ENCODE assay signal across 15 cellular contexts in the genomic region with DNA sequence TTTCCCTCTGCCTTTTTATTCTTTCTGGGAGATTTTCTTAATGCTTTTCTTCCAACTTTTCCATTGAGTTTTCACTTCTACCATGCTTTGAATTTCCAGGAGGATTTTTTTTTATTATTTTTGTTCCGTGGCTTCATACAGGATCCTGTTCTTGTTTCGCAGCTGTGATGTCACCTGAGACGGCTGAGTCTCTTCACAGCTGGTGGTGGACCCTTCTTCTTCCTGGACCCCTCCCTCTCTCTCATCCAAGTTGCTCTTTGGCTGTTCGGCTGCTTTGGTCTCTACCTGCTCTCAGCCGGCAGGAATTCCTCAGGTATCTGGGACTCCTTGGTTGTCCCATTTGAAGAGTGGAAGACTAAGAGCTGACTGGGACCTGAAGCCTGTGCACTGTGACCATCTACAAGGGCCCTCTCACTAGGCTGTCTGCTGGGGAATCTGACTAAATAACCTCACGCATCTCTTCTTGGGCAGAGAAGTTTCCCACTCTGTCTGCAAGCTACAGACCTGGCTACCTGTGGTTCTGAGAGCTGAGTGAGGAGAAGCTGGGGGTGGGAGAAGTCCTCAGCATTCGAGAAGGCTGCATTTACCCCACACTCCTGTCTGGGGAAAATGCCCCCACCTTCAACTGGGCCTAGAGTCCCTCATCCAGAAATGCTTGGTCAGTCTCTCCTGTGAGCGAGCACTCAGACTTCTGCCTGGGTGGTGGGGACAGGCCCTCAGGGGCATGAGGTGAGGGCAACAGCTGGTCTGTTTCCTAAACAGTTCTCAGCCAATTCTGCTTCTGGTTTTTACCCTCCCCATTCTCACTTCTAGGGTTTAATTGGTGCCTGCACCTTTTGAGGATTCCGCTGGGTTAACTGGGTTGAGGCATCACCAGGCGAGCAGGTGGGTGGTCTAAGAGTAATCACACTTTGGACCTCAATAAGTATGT.
DNase-seq lines count a peak whose midpoint lies in the region; ATAC-seq and TF ChIP-seq lines count a peak whose summit lies in the region.
"Had no signal": no experiment of that assay in that cellular context is flagged by ENCODE, and none has a peak within 500 bp of the region (broad histone marks: within the 10 kb centered on the region; RNA-seq: fewer than 3 reads in every experiment).

No MANE protein-coding gene starts in this region.

- peaks cover 31% of the 10 kb centered on the region for H3K4me1 ChIP-seq in BLaER1
- no peaks in the 10 kb centered on the region for H3K4me1 ChIP-seq in CD8-positive, alpha-beta T cell (ENCODE audit: insufficient read depth, low read length)
- H3K4me1 ChIP-seq in foreskin keratinocyte, result peaks cover 23% of the 10 kb centered on the region

- H3K4me2 ChIP-seq in BLaER1, result peak overlapping the region; percentile 55

- intact Hi-C loops in CD8-positive, alpha-beta T cell (cut with DNase I, micrococcal nuclease), result no loop called here

- H3K27ac ChIP-seq in BLaER1 (no peak overlapping the region), foreskin keratinocyte (no peak overlapping the region)
- no peak overlapping the region for H3K27ac ChIP-seq in CD8-positive, alpha-beta T cell (ENCODE audit: low read depth, low read length)

- no peaks in the 10 kb centered on the region for H4K20me1 ChIP-seq in BLaER1

- no peak for DNase-seq in CD8-positive, alpha-beta T cell
- DNase-seq in memory B cell (ENCODE audit: low spot score in 2 of 2), result no peak
- no peak for DNase-seq in foreskin keratinocyte
- DNase-seq in activated CD8-positive, alpha-beta memory T cell treated with anti-CD3 and anti-CD28 coated beads, Interleukin-2, amount 50 U/mL, for 48 hours, result no peak
- DNase-seq in stimulated activated CD4-positive, alpha-beta T cell treated with anti-CD3 and anti-CD28 coated beads, Interleukin-12 subunit alpha, Interleukin-12 subunit beta, amount 100 ng/mL, for 4 hours, result no peak
- DNase-seq: activated CD4-positive, alpha-beta T cell treated with anti-CD3 and anti-CD28 coated beads for 36 hours; caudate nucleus; effector CD8-positive, alpha-beta T cell; glutamatergic neuron; NCI-H2107; NCI-H526 treated with DMSO at 0.1 percent for 48 hours; OCI-M1 had no signal

- peak overlapping the region; percentile 13 for H3K27ac Mint-ChIP-seq in CD8-positive, alpha-beta T cell
- H3K27ac Mint-ChIP-seq in activated T-helper 17 cell treated with anti-CD3 and anti-CD28 coated beads, Interleukin-2, amount 50 U/mL, for 72 hours, result peak overlapping the region; percentile 71
- peak overlapping the region; percentile 64 for H3K27ac Mint-ChIP-seq in memory B cell
- H3K27ac Mint-ChIP-seq: activated CD4-positive, alpha-beta T cell treated with anti-CD3 and anti-CD28 coated beads for 36 hours had no signal

- peaks cover 59% of the 10 kb centered on the region for H3K36me3 ChIP-seq in BLaER1
- H3K36me3 ChIP-seq in CD8-positive, alpha-beta T cell (ENCODE audit: insufficient read depth, low read length), result peaks cover 63% of the 10 kb centered on the region

- H3K4me3 ChIP-seq in BLaER1, result no peak overlapping the region
- no peak overlapping the region for H3K4me3 ChIP-seq in CD8-positive, alpha-beta T cell (ENCODE audit: low read depth, low read length)
- H3K4me3 ChIP-seq: lung had no signal

- H3K9ac ChIP-seq in BLaER1, result no peak overlapping the region

- H3K4me3 Mint-ChIP-seq in CD8-positive, alpha-beta T cell, result no peak overlapping the region
- no peak overlapping the region for H3K4me3 Mint-ChIP-seq in activated T-helper 17 cell treated with anti-CD3 and anti-CD28 coated beads, Interleukin-2, amount 50 U/mL, for 72 hours
- H3K4me3 Mint-ChIP-seq in memory B cell, result no peak overlapping the region
- H3K4me3 Mint-ChIP-seq: activated CD4-positive, alpha-beta T cell treated with anti-CD3 and anti-CD28 coated beads for 36 hours had no signal

- H3K9me3 ChIP-seq in BLaER1, result peaks cover 17% of the 10 kb centered on the region
- no peaks in the 10 kb centered on the region for H3K9me3 ChIP-seq in CD8-positive, alpha-beta T cell (ENCODE audit: low read length)

- TF ChIP-seq CTCF in CD8-positive, alpha-beta T cell (IDR thresholded peaks at IDR 0.05), result no peak
- TF ChIP-seq CTCF in foreskin keratinocyte (conservative IDR thresholded peaks at IDR 0.05), result no peak

- POLR2A ChIA-PET in CD8-positive, alpha-beta T cell (lab: Charles Lee), result interaction anchor here (0.6 kb wide), 1 partner anchor 968 kb away, joined by 7 read pairs; no protein-coding TSS in a partner anchor

- H3K27me3 ChIP-seq in BLaER1 (no peaks in the 10 kb centered on the region), foreskin keratinocyte (no peaks in the 10 kb centered on the region)
- no peaks in the 10 kb centered on the region for H3K27me3 ChIP-seq in CD8-positive, alpha-beta T cell (ENCODE audit: insufficient read depth, low read length)

- H3K9me3 Mint-ChIP-seq in CD8-positive, alpha-beta T cell, result no peaks in the 10 kb centered on the region
- no peaks in the 10 kb centered on the region for H3K9me3 Mint-ChIP-seq in activated T-helper 17 cell treated with anti-CD3 and anti-CD28 coated beads, Interleukin-2, amount 50 U/mL, for 72 hours
- no peaks in the 10 kb centered on the region for H3K9me3 Mint-ChIP-seq in memory B cell

- H3K36me3 Mint-ChIP-seq in CD8-positive, alpha-beta T cell, result peaks cover 89% of the 10 kb centered on the region
- peaks cover 100% of the 10 kb centered on the region for H3K36me3 Mint-ChIP-seq in activated T-helper 17 cell treated with anti-CD3 and anti-CD28 coated beads, Interleukin-2, amount 50 U/mL, for 72 hours (ENCODE audit: low read depth)
- H3K36me3 Mint-ChIP-seq in memory B cell, result peaks cover 32% of the 10 kb centered on the region

- H3K27me3 Mint-ChIP-seq in CD8-positive, alpha-beta T cell (ENCODE audit: low read depth), result no peaks in the 10 kb centered on the region
- no peaks in the 10 kb centered on the region for H3K27me3 Mint-ChIP-seq in activated T-helper 17 cell treated with anti-CD3 and anti-CD28 coated beads, Interleukin-2, amount 50 U/mL, for 72 hours
- H3K27me3 Mint-ChIP-seq in memory B cell, result no peaks in the 10 kb centered on the region
- H3K27me3 Mint-ChIP-seq: activated CD4-positive, alpha-beta T cell treated with anti-CD3 and anti-CD28 coated beads for 36 hours had no signal

- CTCF ChIA-PET in CD8-positive, alpha-beta T cell (lab: Charles Lee), result interaction anchor here (0.6 to 1.3 kb wide), 2 partner anchors 182 to 1334 kb away, joined by 3 read pairs; no protein-coding TSS in a partner anchor

- no peak for ATAC-seq in CD8-positive, alpha-beta T cell
- ATAC-seq in activated T-helper 17 cell treated with anti-CD3 and anti-CD28 coated beads, Interleukin-2, amount 50 U/mL, for 72 hours (replicated peaks), result no peak
- ATAC-seq in memory B cell (ENCODE audit: low read depth) (no peak), foreskin keratinocyte (no peak)
- ATAC-seq: activated CD4-positive, alpha-beta T cell treated with anti-CD3 and anti-CD28 coated beads for 36 hours had no signal

- H3K4me1 Mint-ChIP-seq in CD8-positive, alpha-beta T cell (ENCODE audit: low read depth), result peaks cover 4% of the 10 kb centered on the region
- H3K4me1 Mint-ChIP-seq in activated T-helper 17 cell treated with anti-CD3 and anti-CD28 coated beads, Interleukin-2, amount 50 U/mL, for 72 hours, result peaks cover 4% of the 10 kb centered on the region
- peaks cover 6% of the 10 kb centered on the region for H3K4me1 Mint-ChIP-seq in memory B cell

Comparison
In these comparisons a context has a peak if more than half of its experiments do, and no peak if none do; other contexts are left out.
1. H3K27ac Mint-ChIP-seq: peak in every context shown above with its lines; median percentile 71 in activated T-helper 17 cell treated with anti-CD3 and anti-CD28 coated beads, Interleukin-2, amount 50 U/mL, for 72 hours; 64 in memory B cell; 13 in CD8-positive, alpha-beta T cell.